In genomic region chr9:27162045-27162444, GRCh38 we compare ENCODE assay signal across 23 cellular contexts. TPM values are rescaled to one million over a fixed set of nuclear protein-coding genes. Genes with fewer than 3 reads are reported as not detected.
DNase-seq lines count a peak whose midpoint lies in the region; TF ChIP-seq lines count a peak whose summit lies in the region.
"Had no signal": no experiment of that assay in that cellular context is flagged by ENCODE, and none has a peak within 500 bp of the region (broad histone marks: within the 10 kb centered on the region; RNA-seq: fewer than 3 reads in every experiment).

No MANE protein-coding gene starts in this region.

- H2AK5ac ChIP-seq in mesendoderm (ENCODE audit: low read length): no peak overlapping the region

- no peak overlapping the region for H2BK120ac ChIP-seq in mesendoderm (ENCODE audit: low read depth, low read length)

- no peaks in the 10 kb centered on the region for H3K79me1 ChIP-seq in mesendoderm (ENCODE audit: low read length)

- in situ Hi-C loops in astrocyte of the spinal cord (cut with HindIII; ENCODE audit: low sequenced_read_pairs): no loop called here
- in situ Hi-C loops in HAP-1 (cut with MboI; ENCODE audit: low sequenced_read_pairs): no loop called here

- no peak overlapping the region for H3K18ac ChIP-seq in mesendoderm (ENCODE audit: low read length)

- no peak overlapping the region for H3K56ac ChIP-seq in mesendoderm (ENCODE audit: low read length)

- no peak overlapping the region for H4K8ac ChIP-seq in mesendoderm (ENCODE audit: low read depth, low read length)

- no peaks in the 10 kb centered on the region for H3K9me3 ChIP-seq in HAP-1
- H3K9me3 ChIP-seq: spleen, testis had no signal

- H3K23ac ChIP-seq in mesendoderm (ENCODE audit: low read length): no peak overlapping the region

- H3K4me3 ChIP-seq in astrocyte of the spinal cord (ENCODE audit: low read depth, low read length) (no peak overlapping the region), fibroblast of villous mesenchyme (ENCODE audit: low read depth, low read length) (no peak overlapping the region), mesendoderm (ENCODE audit: low read length) (no peak overlapping the region), HAP-1 (no peak overlapping the region)
- H3K4me3 ChIP-seq: coronary artery, spleen, testis had no signal

- no peaks in the 10 kb centered on the region for H3K36me3 ChIP-seq in mesendoderm (ENCODE audit: control insufficient read depth, insufficient read depth, low read length)
- no peaks in the 10 kb centered on the region for H3K36me3 ChIP-seq in HAP-1 (replicated peaks)
- H3K36me3 ChIP-seq: spleen had no signal

- no peaks in the 10 kb centered on the region for H3K27me3 ChIP-seq in mesendoderm (ENCODE audit: insufficient read depth, low read length, poor library complexity)
- H3K27me3 ChIP-seq in HAP-1 (ENCODE audit: low read depth): no peaks in the 10 kb centered on the region
- H3K27me3 ChIP-seq: spleen, testis had no signal

- no peak overlapping the region for H2BK5ac ChIP-seq in mesendoderm (ENCODE audit: low read length)

- no peak overlapping the region for H2BK15ac ChIP-seq in mesendoderm (replicated peaks; ENCODE audit: low read depth)

- H3K9ac ChIP-seq in mesendoderm (ENCODE audit: low read length): no peak overlapping the region

- no peak for TF ChIP-seq CTCF in astrocyte of the spinal cord (IDR thresholded peaks at IDR 0.05; ENCODE audit: low read depth, low read length)
- no peak for TF ChIP-seq CTCF in fibroblast of villous mesenchyme (IDR thresholded peaks at IDR 0.05; ENCODE audit: insufficient read depth, low read depth, low read length)

- no peak overlapping the region for H3K4ac ChIP-seq in mesendoderm (ENCODE audit: low read depth, low read length)

- no peak overlapping the region for H3K4me2 ChIP-seq in mesendoderm (ENCODE audit: low read length)

- no peaks in the 10 kb centered on the region for H3K4me1 ChIP-seq in mesendoderm (ENCODE audit: control insufficient read depth, low read depth, low read length)
- H3K4me1 ChIP-seq in HAP-1: no peaks in the 10 kb centered on the region
- H3K4me1 ChIP-seq: spleen, testis had no signal

- H3K27ac ChIP-seq in mesendoderm (ENCODE audit: low read depth, low read length): no peak overlapping the region
- H3K27ac ChIP-seq: 22Rv1, coronary artery, spleen, testis had no signal

- no peaks in the 10 kb centered on the region for H3K79me2 ChIP-seq in mesendoderm (ENCODE audit: control insufficient read depth, insufficient read depth, low read length)

- no peak overlapping the region for H4K5ac ChIP-seq in mesendoderm (ENCODE audit: low read length)

- DNase-seq in NCI-H1092 treated with DMSO at 0.1 percent for 48 hours (lab: John Stamatoyannopoulos, UW): peak; percentile 7
- no peak for DNase-seq in NCI-H1092 (lab: John Stamatoyannopoulos, UW)
- peak; percentile 78 for DNase-seq in astrocyte of the spinal cord (ENCODE audit: low read depth, low spot score)
- DNase-seq in fibroblast of villous mesenchyme (ENCODE audit: low read depth): peak; percentile 34
- no peak for DNase-seq in mesendoderm
- DNase-seq in HAP-1 (ENCODE audit: low spot score in 2 of 2): no peak
- DNase-seq in Kasumi-1 (lab: John Stamatoyannopoulos, UW): no peak
- no peak for DNase-seq in stimulated activated CD4-positive, alpha-beta T cell treated with anti-CD3 and anti-CD28 coated beads, Interleukin-2, amount 100 ng/mL, for 24 hours
- DNase-seq: activated CD4-positive, alpha-beta T cell treated with anti-CD3 and anti-CD28 coated beads for 36 hours; activated CD8-positive, alpha-beta memory T cell treated with anti-CD3 and anti-CD28 coated beads, Interleukin-2, amount 50 U/mL, for 48 hours; activated effector memory CD4-positive, alpha-beta T cell treated with anti-CD3 and anti-CD28 coated beads, Interleukin-2, amount 50 U/mL, for 16 hours; head of caudate nucleus; natural killer cell; NCI-H146; NCI-H2227 treated with DMSO at 0.1 percent for 48 hours; NK-92 treated with Interleukin-12 subunit alpha and Interleukin-12 subunit beta, amount 100 ng/mL, for 24 hours; posterior cingulate gyrus; RPMI8226; spleen; testis had no signal

- WGBS in mesendoderm (ENCODE audit: extremely low coverage, insufficient coverage, low lambda C conversion rate): no CpG with 5 or more reads among the region's 2 CpGs

RNA-seq across cellular contexts. Expression of gene TEK, which starts 53.0 kb away (rescaled TPM):
- total RNA-seq in fibroblast of villous mesenchyme: 12.5 and 25.8 TPM in 2 replicates
- polyA plus RNA-seq in mesendoderm (2013, experiment 1 of 2): 12.1 TPM
- 13.3 TPM for polyA plus RNA-seq in mesendoderm (2013, experiment 2 of 2)
- total RNA-seq: activated CD4-positive, alpha-beta T cell treated with anti-CD3 and anti-CD28 coated beads for 36 hours; natural killer cell had no signal
- polyA plus RNA-seq: CD14-positive monocyte had no signal

Comparison
In these comparisons a context has a peak if more than half of its experiments do, and no peak if none do; other contexts are left out.
1. DNase-seq: peak in NCI-H1092 treated with DMSO at 0.1 percent for 48 hours (single experiment), astrocyte of the spinal cord (single experiment) and fibroblast of villous mesenchyme (single experiment); none in NCI-H1092 (single experiment), mesendoderm (single experiment), HAP-1 (0 of 2), Kasumi-1 (0 of 2) and stimulated activated CD4-positive, alpha-beta T cell treated with anti-CD3 and anti-CD28 coated beads, Interleukin-2, amount 100 ng/mL, for 24 hours (0 of 2).